ENCODE assay signal across 20 cellular contexts in the genomic region with DNA sequence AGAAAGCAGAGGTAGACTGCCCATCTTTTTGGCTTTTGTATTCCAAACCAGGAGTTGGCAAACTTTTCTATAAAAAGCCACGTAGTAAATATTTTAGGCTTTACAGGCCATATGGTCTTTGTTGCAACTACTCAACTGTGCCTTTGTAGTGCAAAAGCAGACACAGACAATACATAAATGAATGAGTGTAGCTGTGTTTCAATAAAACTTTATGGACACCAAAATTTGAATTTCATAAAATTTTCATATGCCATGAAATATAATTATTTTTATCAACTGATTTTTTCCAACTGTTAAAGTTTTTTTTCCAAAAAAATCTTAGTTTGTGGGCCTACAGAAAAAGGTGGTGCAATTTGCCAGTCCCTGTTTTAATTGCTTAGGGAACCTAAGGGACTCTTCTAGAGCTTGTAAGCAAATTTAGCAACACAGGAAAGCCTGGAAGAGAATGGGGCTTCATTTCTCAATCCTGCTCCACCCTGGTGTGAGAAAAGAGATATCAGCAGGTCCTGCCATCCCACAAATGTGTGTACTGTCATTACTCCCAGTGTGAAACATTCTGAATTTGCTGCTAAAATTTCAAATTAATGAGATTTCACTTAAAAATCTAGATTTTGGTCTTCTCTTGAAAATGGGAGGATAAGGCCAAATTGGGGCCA.
DNase-seq lines count a peak whose midpoint lies in the region; ATAC-seq and TF ChIP-seq lines count a peak whose summit lies in the region.
"Had no signal": no experiment of that assay in that cellular context is flagged by ENCODE, and none has a peak within 500 bp of the region (broad histone marks: within the 10 kb centered on the region; RNA-seq: fewer than 3 reads in every experiment).

No MANE protein-coding gene starts in this region.

- H3K4me1 ChIP-seq in breast epithelium (no peaks in the 10 kb centered on the region), SJSA1 (replicated peaks) (peaks cover 54% of the 10 kb centered on the region), upper lobe of left lung (peaks cover 18 to 52% (median 25%) of the 10 kb centered on the region in 4 donors), mucosa of descending colon (ENCODE audit: low read depth) (no peaks in the 10 kb centered on the region), stomach (peaks cover 0 to 34% (median 13%) of the 10 kb centered on the region in 4 donors), PC-9 (replicated peaks; ENCODE audit: insufficient read depth) (peaks cover 33% of the 10 kb centered on the region)

- no peak overlapping the region for H3K4me3 Mint-ChIP-seq in MCF 10A (ENCODE audit: unreplicated experiment)
- H3K4me3 Mint-ChIP-seq: activated naive CD8-positive, alpha-beta T cell treated with anti-CD3 and anti-CD28 coated beads for 36 hours; brain; dendritic cell treated with granulocyte-macrophage colony-stimulating factor and Interleukin-4, amounts not matched to agents 40 ng/mL and 50 ng/mL, for 4 days; naive B cell had no signal

- H3K4me3 ChIP-seq in breast epithelium (no peak overlapping the region), SJSA1 (no peak overlapping the region), upper lobe of left lung (no peak overlapping the region), mucosa of descending colon (no peak overlapping the region), stomach (no peak overlapping the region), PC-9 (no peak overlapping the region)
- H3K4me3 ChIP-seq: skin epidermis had no signal

- TF ChIP-seq POLR2A in breast epithelium (IDR thresholded peaks at IDR 0.05) (no peak), upper lobe of left lung (IDR thresholded peaks at IDR 0.05) (no peak), stomach (IDR thresholded peaks at IDR 0.05) (no peak)

- DNase-seq in MCF 10A (ENCODE audit: unreplicated experiment) (peak; percentile 17), breast epithelium (ENCODE audit: low spot score in 2 of 2) (no peak), SJSA1 (ENCODE audit: low read depth in 1 of 2, low spot score in 2 of 2) (no peak), left lobe of liver (ENCODE audit: low spot score) (no peak), upper lobe of left lung (no peak), mucosa of descending colon (no peak), stomach (no peak), PC-9 (no peak)
- DNase-seq: activated naive CD8-positive, alpha-beta T cell treated with anti-CD3 and anti-CD28 coated beads for 36 hours; naive B cell; NCI-H1417 treated with DMSO at 0.1 percent for 48 hours; NCI-H2171; stimulated activated CD4-positive, alpha-beta T cell treated with anti-CD3 and anti-CD28 coated beads, Interleukin-4, amount 100 ng/mL, for 24 hours; substantia nigra; T-helper 2 cell had no signal

- no peaks in the 10 kb centered on the region for H3K9me2 ChIP-seq in PC-9 (ENCODE audit: insufficient read depth)

- BruUV-seq in MCF 10A (replicated peaks; lab: Mats Ljungman, UMichigan) (no TSS peak), PC-9 (replicated peaks; lab: Mats Ljungman, UMichigan) (no TSS peak)

- peaks cover 10% of the 10 kb centered on the region for H3K4me1 Mint-ChIP-seq in MCF 10A (ENCODE audit: insufficient read depth, unreplicated experiment)

- POLR2A ChIA-PET in MCF 10A (lab: Yijun Ruan, JAX), result interaction anchor here (0.6 to 1.8 kb wide), 3 partner anchors 245 to 267 kb away, joined by 3 to 7 read pairs (median 4); no protein-coding TSS in a partner anchor
- POLR2A ChIA-PET in PC-9 (lab: Charles Lee; ENCODE audit: unreplicated experiment), result no interaction called here

- CTCF ChIA-PET in MCF 10A (lab: Yijun Ruan, JAX) (interaction anchor here (0.6 to 9.1 kb wide), 17 partner anchors 9 to 1132 kb away, joined by 3 to 122 read pairs (median 4); no protein-coding TSS in a partner anchor), PC-9 (lab: Charles Lee) (interaction anchor here (0.7 to 1.5 kb wide), 2 partner anchors 54 to 193 kb away, joined by 3 to 4 read pairs; no protein-coding TSS in a partner anchor)

- no peak for TF ChIP-seq EP300 in upper lobe of left lung (IDR thresholded peaks at IDR 0.05)
- no peak for TF ChIP-seq EP300 in stomach (IDR thresholded peaks at IDR 0.05)

- H3K79me2 ChIP-seq in PC-9 (ENCODE audit: low read depth), result no peaks in the 10 kb centered on the region

- H3K27ac ChIP-seq in breast epithelium, result no peak overlapping the region
- peak overlapping the region; percentile 88 for H3K27ac ChIP-seq in SJSA1
- peak overlapping the region; percentile 48 to 90 (median 69) for H3K27ac ChIP-seq in upper lobe of left lung
- H3K27ac ChIP-seq in stomach, result no peak overlapping the region
- no peak overlapping the region for H3K27ac ChIP-seq in PC-9
- H3K27ac ChIP-seq: RWPE1 had no signal

- no peaks in the 10 kb centered on the region for H3K36me3 ChIP-seq in breast epithelium
- H3K36me3 ChIP-seq in SJSA1, result no peaks in the 10 kb centered on the region
- H3K36me3 ChIP-seq in upper lobe of left lung, result no peaks in the 10 kb centered on the region
- H3K36me3 ChIP-seq in mucosa of descending colon (ENCODE audit: low read depth), result no peaks in the 10 kb centered on the region
- H3K36me3 ChIP-seq in stomach, result no peaks in the 10 kb centered on the region
- no peaks in the 10 kb centered on the region for H3K36me3 ChIP-seq in PC-9 (ENCODE audit: low read depth)

- no peaks in the 10 kb centered on the region for H3K27me3 ChIP-seq in breast epithelium
- no peaks in the 10 kb centered on the region for H3K27me3 ChIP-seq in SJSA1 (replicated peaks)
- no peaks in the 10 kb centered on the region for H3K27me3 ChIP-seq in upper lobe of left lung
- no peaks in the 10 kb centered on the region for H3K27me3 ChIP-seq in stomach
- no peaks in the 10 kb centered on the region for H3K27me3 ChIP-seq in PC-9 (ENCODE audit: insufficient read depth, low read depth)

- H3K27me3 Mint-ChIP-seq in MCF 10A (ENCODE audit: insufficient read depth, unreplicated experiment), result no peaks in the 10 kb centered on the region
- H3K27me3 Mint-ChIP-seq: activated naive CD8-positive, alpha-beta T cell treated with anti-CD3 and anti-CD28 coated beads for 36 hours; dendritic cell treated with granulocyte-macrophage colony-stimulating factor and Interleukin-4, amounts not matched to agents 40 ng/mL and 50 ng/mL, for 4 days had no signal

- no peaks in the 10 kb centered on the region for H3K36me3 Mint-ChIP-seq in MCF 10A (ENCODE audit: insufficient read depth, unreplicated experiment)

- H2AFZ ChIP-seq in PC-9, result no peak overlapping the region

- TF ChIP-seq CTCF in MCF 10A (IDR thresholded peaks at IDR 0.05; ENCODE audit: unreplicated experiment), result no peak
- no peak for TF ChIP-seq CTCF in breast epithelium (IDR thresholded peaks at IDR 0.05)
- no peak for TF ChIP-seq CTCF in upper lobe of left lung (IDR thresholded peaks at IDR 0.05)
- TF ChIP-seq CTCF in mucosa of descending colon (IDR thresholded peaks at IDR 0.05), result no peak
- no peak for TF ChIP-seq CTCF in stomach (IDR thresholded peaks at IDR 0.05)
- TF ChIP-seq CTCF in PC-9 (conservative IDR thresholded peaks at IDR 0.05), result no peak

- intact Hi-C loops in MCF 10A (cut with micrococcal nuclease) (loop anchor here (1.0 to 5.0 kb wide), 4 partner anchors 192 to 574 kb away; no protein-coding TSS in a partner anchor), breast epithelium (cut with DNase I; ENCODE audit: low total_unique reads) (loop anchor here (2.0 kb wide), 1 partner anchor 15 kb away; no protein-coding TSS in a partner anchor), mucosa of descending colon (cut with DNase I, micrococcal nuclease) (loop anchor here (10.0 kb wide), 1 partner anchor 297 kb away; no protein-coding TSS in a partner anchor), stomach (cut with DNase I; ENCODE audit: low total_unique reads) (loop anchor here (10.0 kb wide), 1 partner anchor 247 kb away; no protein-coding TSS in a partner anchor), PC-9 (cut with micrococcal nuclease; ENCODE audit: unreplicated experiment) (loop anchor here (1.0 to 2.0 kb wide), 3 partner anchors 193 to 577 kb away; no protein-coding TSS in a partner anchor)

- H3F3A ChIP-seq in PC-9 (ENCODE audit: insufficient read depth, low read depth), result peaks cover 6% of the 10 kb centered on the region

- 73 to 93% methylated on average over 1 of the region's 1 CpG for WGBS in upper lobe of left lung, 2 donors
- 81 to 97% (median 95%) methylated on average over 1 of the region's 1 CpG for WGBS in stomach, 5 donors

- H3K27ac Mint-ChIP-seq in MCF 10A (ENCODE audit: low read depth, unreplicated experiment), result peak overlapping the region; percentile 59
- H3K27ac Mint-ChIP-seq: activated naive CD8-positive, alpha-beta T cell treated with anti-CD3 and anti-CD28 coated beads for 36 hours; dendritic cell treated with granulocyte-macrophage colony-stimulating factor and Interleukin-4, amounts not matched to agents 40 ng/mL and 50 ng/mL, for 4 days; naive B cell had no signal

- ATAC-seq in left lobe of liver (peak; percentile 24), upper lobe of left lung (ENCODE audit: low FRiP score in 2 of 2) (no peak), mucosa of descending colon (no peak)
- ATAC-seq: activated CD4-positive, CD25-positive, alpha-beta regulatory T cell treated with anti-CD3 and anti-CD28 coated beads, Interleukin-2, amount 50 U/mL, for 24 hours had no signal

- no peak overlapping the region for H3K4me2 ChIP-seq in PC-9

- H3K9me3 ChIP-seq in breast epithelium (no peaks in the 10 kb centered on the region), SJSA1 (replicated peaks) (no peaks in the 10 kb centered on the region), upper lobe of left lung (no peaks in the 10 kb centered on the region), mucosa of descending colon (no peaks in the 10 kb centered on the region), stomach (no peaks in the 10 kb centered on the region), PC-9 (ENCODE audit: insufficient read depth, low read depth) (no peaks in the 10 kb centered on the region)

- no peaks in the 10 kb centered on the region for H3K9me3 Mint-ChIP-seq in MCF 10A (ENCODE audit: unreplicated experiment)
- H3K9me3 Mint-ChIP-seq: activated naive CD8-positive, alpha-beta T cell treated with anti-CD3 and anti-CD28 coated beads for 36 hours; dendritic cell treated with granulocyte-macrophage colony-stimulating factor and Interleukin-4, amounts not matched to agents 40 ng/mL and 50 ng/mL, for 4 days; naive B cell had no signal

- no peaks in the 10 kb centered on the region for H4K20me1 ChIP-seq in PC-9 (ENCODE audit: insufficient read depth)

Comparison
In these comparisons a context has a peak if more than half of its experiments do, and no peak if none do; other contexts are left out.
1. H3K27ac ChIP-seq: peak in SJSA1 (single experiment) and upper lobe of left lung (4 of 4); none in breast epithelium (0 of 2), stomach (0 of 5) and PC-9 (single experiment).